Comparison of ENCODE assay signal across 1 cellular context in genomic region chr2:189492451-189492850, GRCh38.
TF ChIP-seq lines count a peak whose summit lies in the region.

No MANE protein-coding gene starts in this region.

TF ChIP-seq in K562, 482 proteins besides CTCF, POLR2A, EP300 and RAD21 (continued from another document):
- TF ChIP-seq ARID4B (CRISPR knock-in tag; IDR thresholded peaks at IDR 0.05) (no peak), HDAC3 (IDR thresholded peaks at IDR 0.05; ENCODE audit: borderline replicate concordance, partially characterized antibody) (no peak), ZNF263 (CRISPR knock-in tag; IDR thresholded peaks at IDR 0.05; ENCODE audit: borderline replicate concordance) (no peak), CBX8 (IDR thresholded peaks at IDR 0.05; ENCODE audit: borderline replicate concordance, extremely low read depth, low read depth, low read length, poor library complexity, severe bottlenecking) (no peak), L3MBTL2 (IDR thresholded peaks at IDR 0.05) (no peak)
